In the genomic region with DNA sequence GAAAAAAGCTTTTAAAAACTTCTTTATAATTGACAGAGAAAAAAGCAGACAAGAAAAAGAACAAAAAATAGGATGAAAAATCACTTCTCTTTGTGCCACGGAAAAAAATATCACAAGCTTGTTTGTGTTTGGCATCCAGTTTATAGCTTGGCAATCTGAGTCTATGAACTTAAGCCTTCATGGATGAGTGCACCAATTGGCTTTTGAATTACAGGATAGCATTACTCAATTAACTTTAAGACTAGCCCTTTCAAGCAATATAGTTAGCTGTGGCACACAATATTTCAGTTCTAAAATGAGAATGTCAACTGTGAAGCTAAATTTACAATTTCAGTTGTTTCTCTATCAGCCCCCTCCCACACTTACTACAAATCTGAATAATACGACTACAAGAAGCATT, we compare ENCODE assay signal across 1 cellular context.
TF ChIP-seq lines count a peak whose summit lies in the region.

No MANE protein-coding gene starts in this region.

TF ChIP-seq in HEK293, 187 proteins besides CTCF, POLR2A, EP300 and RAD21 (continued from another document):
- TF ChIP-seq, protein P1, sequence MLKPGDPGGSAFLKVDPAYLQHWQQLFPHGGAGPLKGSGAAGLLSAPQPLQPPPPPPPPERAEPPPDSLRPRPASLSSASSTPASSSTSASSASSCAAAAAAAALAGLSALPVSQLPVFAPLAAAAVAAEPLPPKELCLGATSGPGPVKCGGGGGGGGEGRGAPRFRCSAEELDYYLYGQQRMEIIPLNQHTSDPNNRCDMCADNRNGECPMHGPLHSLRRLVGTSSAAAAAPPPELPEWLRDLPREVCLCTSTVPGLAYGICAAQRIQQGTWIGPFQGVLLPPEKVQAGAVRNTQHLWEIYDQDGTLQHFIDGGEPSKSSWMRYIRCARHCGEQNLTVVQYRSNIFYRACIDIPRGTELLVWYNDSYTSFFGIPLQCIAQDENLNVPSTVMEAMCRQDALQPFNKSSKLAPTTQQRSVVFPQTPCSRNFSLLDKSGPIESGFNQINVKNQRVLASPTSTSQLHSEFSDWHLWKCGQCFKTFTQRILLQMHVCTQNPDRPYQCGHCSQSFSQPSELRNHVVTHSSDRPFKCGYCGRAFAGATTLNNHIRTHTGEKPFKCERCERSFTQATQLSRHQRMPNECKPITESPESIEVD (tag by site-specific recombination; IDR thresholded peaks at IDR 0.05), result peak; percentile 94
- peak; percentile 75 for TF ChIP-seq FEZF1 (tag by site-specific recombination; IDR thresholded peaks at IDR 0.05)
- peak; percentile 49; the same call in 1 of the 2 replicates for TF ChIP-seq TCF7L2 (IDR thresholded peaks at IDR 0.05; ENCODE audit: borderline replicate concordance, low read depth, low read length)
- peak; percentile 61; the same call in 1 of the 2 replicates for TF ChIP-seq TRIM28 (IDR thresholded peaks at IDR 0.05; ENCODE audit: borderline replicate concordance, low read length)
